1 cellular context compared by ENCODE assay signal in genomic region chr5:177306103-177306640, GRCh38.
A peak's percentile ranks its signal among the peaks of the same experiment; 100 is the strongest.
TF ChIP-seq lines count a peak whose summit lies in the region.

No MANE protein-coding gene starts in this region.

TF ChIP-seq in K562, 482 proteins besides CTCF, POLR2A, EP300 and RAD21:
- TF ChIP-seq RBFOX2 (IDR thresholded peaks at IDR 0.05; ENCODE audit: low read depth, low read length), result peak; percentile 58
